In genomic region chr1:149877211-149877946, GRCh38 we compare ENCODE assay signal across 2 cellular contexts.
A peak's percentile ranks its signal among the peaks of the same experiment; 100 is the strongest.
TF ChIP-seq lines count a peak whose summit lies in the region.

No MANE protein-coding gene starts in this region.

TF ChIP-seq in HCT116, 20 proteins besides CTCF, POLR2A, EP300 and RAD21:
- TF ChIP-seq EGR1 (IDR thresholded peaks at IDR 0.05; ENCODE audit: low read depth) (no peak), CBX3 (IDR thresholded peaks at IDR 0.05; ENCODE audit: low read depth) (no peak), ZFX (IDR thresholded peaks at IDR 0.05) (no peak), CEBPB (IDR thresholded peaks at IDR 0.05; ENCODE audit: low read depth) (no peak)

TF ChIP-seq in K562, 482 proteins besides CTCF, POLR2A, EP300 and RAD21 (continues in another document):
- no peak for TF ChIP-seq BCOR (IDR thresholded peaks at IDR 0.05)
- no peak for TF ChIP-seq ZC3H4 (CRISPR knock-in tag; IDR thresholded peaks at IDR 0.05; ENCODE audit: borderline replicate concordance)
- TF ChIP-seq U2AF1 (optimal IDR thresholded peaks at IDR 0.05; ENCODE audit: low read depth, low read length): no peak
- TF ChIP-seq GATAD2A (IDR thresholded peaks at IDR 0.05): no peak
- no peak for TF ChIP-seq ZBTB11 (CRISPR knock-in tag; IDR thresholded peaks at IDR 0.05)
- TF ChIP-seq PCBP2 (IDR thresholded peaks at IDR 0.05; ENCODE audit: low read depth, low read length, poor library complexity, severe bottlenecking): no peak
- no peak for TF ChIP-seq ZNF24 (IDR thresholded peaks at IDR 0.05)
- TF ChIP-seq TCF3 (CRISPR knock-in tag; IDR thresholded peaks at IDR 0.05): no peak
- TF ChIP-seq CBX5 (IDR thresholded peaks at IDR 0.05; ENCODE audit: borderline replicate concordance, low read depth): no peak
- TF ChIP-seq NBN (IDR thresholded peaks at IDR 0.05; ENCODE audit: low read depth): no peak
- TF ChIP-seq ZNF398 (CRISPR knock-in tag; IDR thresholded peaks at IDR 0.05): no peak
- TF ChIP-seq BCL6 (CRISPR knock-in tag; IDR thresholded peaks at IDR 0.05): no peak
- TF ChIP-seq MXD1 (CRISPR knock-in tag; IDR thresholded peaks at IDR 0.05; ENCODE audit: borderline replicate concordance, poor library complexity, severe bottlenecking): no peak
- no peak for TF ChIP-seq E2F5 (CRISPR knock-in tag; IDR thresholded peaks at IDR 0.05)
- no peak for TF ChIP-seq ZNF407 (IDR thresholded peaks at IDR 0.05; ENCODE audit: low read depth)
- TF ChIP-seq ARID1B (IDR thresholded peaks at IDR 0.05): 0 out of 2 replicates have a peak, but pooled peaks have one; percentile 16
- no peak for TF ChIP-seq ZZZ3 (IDR thresholded peaks at IDR 0.05)
- TF ChIP-seq SIN3A (IDR thresholded peaks at IDR 0.05; ENCODE audit: borderline replicate concordance in 2 of 2, control insufficient read depth in 1 of 2, low read depth in 2 of 2, low read length in 2 of 2): no peak
- TF ChIP-seq MGA (IDR thresholded peaks at IDR 0.05): no peak
- TF ChIP-seq HNRNPK (IDR thresholded peaks at IDR 0.05; ENCODE audit: low read depth, low read length, poor library complexity, severe bottlenecking): no peak
- TF ChIP-seq ZNF778 (CRISPR knock-in tag; IDR thresholded peaks at IDR 0.05): no peak
- no peak for TF ChIP-seq SOX6 (IDR thresholded peaks at IDR 0.05)
- no peak for TF ChIP-seq ZNF212 (CRISPR knock-in tag; IDR thresholded peaks at IDR 0.05)
- TF ChIP-seq U2AF2 (optimal IDR thresholded peaks at IDR 0.05; ENCODE audit: low read depth, low read length): no peak
- TF ChIP-seq RHOXF2B (CRISPR knock-in tag; conservative IDR thresholded peaks at IDR 0.05): no peak
- TF ChIP-seq BMI1 (IDR thresholded peaks at IDR 0.05; ENCODE audit: low read length): no peak
- no peak for TF ChIP-seq NR4A1 (CRISPR knock-in tag; IDR thresholded peaks at IDR 0.05)
- TF ChIP-seq NR4A1 (tag; IDR thresholded peaks at IDR 0.05): no peak
- TF ChIP-seq TCF7L2 (IDR thresholded peaks at IDR 0.05; ENCODE audit: low read depth, low read length): no peak
